1 cellular context compared by ENCODE assay signal in the genomic region with DNA sequence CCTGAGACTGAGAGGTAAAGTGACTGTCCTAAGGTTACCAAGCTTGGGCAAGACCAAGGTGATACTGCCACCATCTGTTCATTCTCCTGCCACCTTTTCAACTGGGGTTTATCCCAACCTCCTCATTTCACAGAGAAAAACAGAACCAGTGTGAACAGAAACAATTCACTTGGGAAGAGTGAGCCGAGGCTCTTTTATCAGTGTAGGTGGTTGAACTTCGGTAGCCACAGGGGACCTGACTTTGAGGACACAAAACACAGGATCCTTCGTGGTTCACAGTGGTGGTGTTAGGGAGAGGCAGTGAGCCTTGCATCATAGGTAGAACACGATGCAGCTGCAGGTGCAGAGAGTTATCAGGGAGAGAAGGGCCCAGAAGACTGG.
TF ChIP-seq lines count a peak whose summit lies in the region.

No MANE protein-coding gene starts in this region.

TF ChIP-seq in GM23338, 12 proteins besides CTCF, POLR2A, EP300 and RAD21 (continued from another document):
- TF ChIP-seq, protein P1, sequence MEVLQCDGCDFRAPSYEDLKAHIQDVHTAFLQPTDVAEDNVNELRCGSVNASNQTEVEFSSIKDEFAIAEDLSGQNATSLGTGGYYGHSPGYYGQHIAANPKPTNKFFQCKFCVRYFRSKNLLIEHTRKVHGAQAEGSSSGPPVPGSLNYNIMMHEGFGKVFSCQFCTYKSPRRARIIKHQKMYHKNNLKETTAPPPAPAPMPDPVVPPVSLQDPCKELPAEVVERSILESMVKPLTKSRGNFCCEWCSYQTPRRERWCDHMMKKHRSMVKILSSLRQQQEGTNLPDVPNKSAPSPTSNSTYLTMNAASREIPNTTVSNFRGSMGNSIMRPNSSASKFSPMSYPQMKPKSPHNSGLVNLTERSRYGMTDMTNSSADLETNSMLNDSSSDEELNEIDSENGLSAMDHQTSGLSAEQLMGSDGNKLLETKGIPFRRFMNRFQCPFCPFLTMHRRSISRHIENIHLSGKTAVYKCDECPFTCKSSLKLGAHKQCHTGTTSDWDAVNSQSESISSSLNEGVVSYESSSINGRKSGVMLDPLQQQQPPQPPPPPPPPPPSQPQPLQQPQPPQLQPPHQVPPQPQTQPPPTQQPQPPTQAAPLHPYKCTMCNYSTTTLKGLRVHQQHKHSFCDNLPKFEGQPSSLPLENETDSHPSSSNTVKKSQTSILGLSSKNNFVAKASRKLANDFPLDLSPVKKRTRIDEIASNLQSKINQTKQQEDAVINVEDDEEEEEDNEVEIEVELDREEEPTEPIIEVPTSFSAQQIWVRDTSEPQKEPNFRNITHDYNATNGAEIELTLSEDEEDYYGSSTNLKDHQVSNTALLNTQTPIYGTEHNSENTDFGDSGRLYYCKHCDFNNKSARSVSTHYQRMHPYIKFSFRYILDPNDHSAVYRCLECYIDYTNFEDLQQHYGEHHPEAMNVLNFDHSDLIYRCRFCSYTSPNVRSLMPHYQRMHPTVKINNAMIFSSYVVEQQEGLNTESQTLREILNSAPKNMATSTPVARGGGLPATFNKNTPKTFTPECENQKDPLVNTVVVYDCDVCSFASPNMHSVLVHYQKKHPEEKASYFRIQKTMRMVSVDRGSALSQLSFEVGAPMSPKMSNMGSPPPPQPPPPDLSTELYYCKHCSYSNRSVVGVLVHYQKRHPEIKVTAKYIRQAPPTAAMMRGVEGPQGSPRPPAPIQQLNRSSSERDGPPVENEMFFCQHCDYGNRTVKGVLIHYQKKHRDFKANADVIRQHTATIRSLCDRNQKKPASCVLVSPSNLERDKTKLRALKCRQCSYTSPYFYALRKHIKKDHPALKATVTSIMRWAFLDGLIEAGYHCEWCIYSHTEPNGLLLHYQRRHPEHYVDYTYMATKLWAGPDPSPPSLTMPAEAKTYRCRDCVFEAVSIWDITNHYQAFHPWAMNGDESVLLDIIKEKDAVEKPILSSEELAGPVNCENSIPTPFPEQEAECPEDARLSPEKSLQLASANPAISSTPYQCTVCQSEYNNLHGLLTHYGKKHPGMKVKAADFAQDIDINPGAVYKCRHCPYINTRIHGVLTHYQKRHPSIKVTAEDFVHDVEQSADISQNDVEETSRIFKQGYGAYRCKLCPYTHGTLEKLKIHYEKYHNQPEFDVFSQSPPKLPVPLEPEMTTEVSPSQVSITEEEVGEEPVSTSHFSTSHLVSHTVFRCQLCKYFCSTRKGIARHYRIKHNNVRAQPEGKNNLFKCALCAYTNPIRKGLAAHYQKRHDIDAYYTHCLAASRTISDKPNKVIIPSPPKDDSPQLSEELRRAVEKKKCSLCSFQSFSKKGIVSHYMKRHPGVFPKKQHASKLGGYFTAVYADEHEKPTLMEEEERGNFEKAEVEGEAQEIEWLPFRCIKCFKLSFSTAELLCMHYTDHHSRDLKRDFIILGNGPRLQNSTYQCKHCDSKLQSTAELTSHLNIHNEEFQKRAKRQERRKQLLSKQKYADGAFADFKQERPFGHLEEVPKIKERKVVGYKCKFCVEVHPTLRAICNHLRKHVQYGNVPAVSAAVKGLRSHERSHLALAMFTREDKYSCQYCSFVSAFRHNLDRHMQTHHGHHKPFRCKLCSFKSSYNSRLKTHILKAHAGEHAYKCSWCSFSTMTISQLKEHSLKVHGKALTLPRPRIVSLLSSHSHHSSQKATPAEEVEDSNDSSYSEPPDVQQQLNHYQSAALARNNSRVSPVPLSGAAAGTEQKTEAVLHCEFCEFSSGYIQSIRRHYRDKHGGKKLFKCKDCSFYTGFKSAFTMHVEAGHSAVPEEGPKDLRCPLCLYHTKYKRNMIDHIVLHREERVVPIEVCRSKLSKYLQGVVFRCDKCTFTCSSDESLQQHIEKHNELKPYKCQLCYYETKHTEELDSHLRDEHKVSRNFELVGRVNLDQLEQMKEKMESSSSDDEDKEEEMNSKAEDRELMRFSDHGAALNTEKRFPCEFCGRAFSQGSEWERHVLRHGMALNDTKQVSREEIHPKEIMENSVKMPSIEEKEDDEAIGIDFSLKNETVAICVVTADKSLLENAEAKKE (CRISPR knock-in tag; IDR thresholded peaks at IDR 0.05), result no peak
- TF ChIP-seq NANOG (IDR thresholded peaks at IDR 0.05; ENCODE audit: borderline replicate concordance) (no peak), CREB1 (CRISPR knock-in tag; IDR thresholded peaks at IDR 0.05; ENCODE audit: low read depth) (no peak), JUNB (IDR thresholded peaks at IDR 0.05; ENCODE audit: unreplicated experiment) (no peak), STAT1 (IDR thresholded peaks at IDR 0.05; ENCODE audit: unreplicated experiment) (no peak), EZH2 (IDR thresholded peaks at IDR 0.05; ENCODE audit: low read depth, unreplicated experiment) (no peak), EZH2phosphoT487 (IDR thresholded peaks at IDR 0.05; ENCODE audit: unreplicated experiment) (no peak), ZNF114 (CRISPR knock-in tag; IDR thresholded peaks at IDR 0.05) (no peak)
- TF ChIP-seq, protein P2, sequence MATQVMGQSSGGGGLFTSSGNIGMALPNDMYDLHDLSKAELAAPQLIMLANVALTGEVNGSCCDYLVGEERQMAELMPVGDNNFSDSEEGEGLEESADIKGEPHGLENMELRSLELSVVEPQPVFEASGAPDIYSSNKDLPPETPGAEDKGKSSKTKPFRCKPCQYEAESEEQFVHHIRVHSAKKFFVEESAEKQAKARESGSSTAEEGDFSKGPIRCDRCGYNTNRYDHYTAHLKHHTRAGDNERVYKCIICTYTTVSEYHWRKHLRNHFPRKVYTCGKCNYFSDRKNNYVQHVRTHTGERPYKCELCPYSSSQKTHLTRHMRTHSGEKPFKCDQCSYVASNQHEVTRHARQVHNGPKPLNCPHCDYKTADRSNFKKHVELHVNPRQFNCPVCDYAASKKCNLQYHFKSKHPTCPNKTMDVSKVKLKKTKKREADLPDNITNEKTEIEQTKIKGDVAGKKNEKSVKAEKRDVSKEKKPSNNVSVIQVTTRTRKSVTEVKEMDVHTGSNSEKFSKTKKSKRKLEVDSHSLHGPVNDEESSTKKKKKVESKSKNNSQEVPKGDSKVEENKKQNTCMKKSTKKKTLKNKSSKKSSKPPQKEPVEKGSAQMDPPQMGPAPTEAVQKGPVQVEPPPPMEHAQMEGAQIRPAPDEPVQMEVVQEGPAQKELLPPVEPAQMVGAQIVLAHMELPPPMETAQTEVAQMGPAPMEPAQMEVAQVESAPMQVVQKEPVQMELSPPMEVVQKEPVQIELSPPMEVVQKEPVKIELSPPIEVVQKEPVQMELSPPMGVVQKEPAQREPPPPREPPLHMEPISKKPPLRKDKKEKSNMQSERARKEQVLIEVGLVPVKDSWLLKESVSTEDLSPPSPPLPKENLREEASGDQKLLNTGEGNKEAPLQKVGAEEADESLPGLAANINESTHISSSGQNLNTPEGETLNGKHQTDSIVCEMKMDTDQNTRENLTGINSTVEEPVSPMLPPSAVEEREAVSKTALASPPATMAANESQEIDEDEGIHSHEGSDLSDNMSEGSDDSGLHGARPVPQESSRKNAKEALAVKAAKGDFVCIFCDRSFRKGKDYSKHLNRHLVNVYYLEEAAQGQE (IDR thresholded peaks at IDR 0.05; ENCODE audit: unreplicated experiment), result no peak
